Comparison of ENCODE assay signal across 19 cellular contexts in the genomic region with DNA sequence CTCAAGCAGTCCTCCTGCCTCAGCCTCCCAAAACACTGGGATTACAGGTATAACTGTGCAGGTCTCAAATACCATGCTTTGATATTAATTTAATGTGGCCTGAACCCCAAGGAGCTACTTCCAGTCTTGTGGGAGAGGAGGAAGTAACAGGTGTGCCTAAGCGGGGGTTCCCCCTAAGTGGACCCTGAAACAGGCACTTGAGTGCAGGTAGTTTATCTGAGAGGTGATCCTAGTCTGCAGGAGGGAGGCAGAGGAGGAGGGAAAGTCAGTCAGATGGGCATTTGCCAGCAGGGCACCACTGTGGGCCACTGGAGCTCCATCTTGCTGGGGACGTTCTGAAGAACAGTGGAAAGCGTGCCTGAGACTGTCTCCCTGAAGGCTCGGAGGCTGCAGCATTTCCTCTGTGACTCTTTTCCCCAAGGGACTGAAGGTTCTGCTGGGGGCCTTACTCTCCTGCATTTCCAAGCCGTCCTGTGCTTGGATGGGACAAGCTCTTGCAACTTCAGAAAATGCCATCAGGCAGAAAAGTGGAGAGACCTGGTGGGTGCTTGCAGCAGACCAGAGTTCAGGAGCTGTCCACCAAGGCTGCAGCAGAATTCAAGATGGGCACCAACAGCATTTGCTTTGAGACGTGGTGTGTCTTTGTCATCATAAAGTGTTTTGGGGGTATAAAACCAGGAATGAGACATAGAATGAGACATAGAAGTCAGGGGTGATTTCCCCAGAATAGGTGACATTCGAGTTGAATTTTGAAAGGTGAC. TPM values are rescaled to one million over a fixed set of nuclear protein-coding genes. Genes with fewer than 3 reads are reported as not detected.
A peak's percentile ranks its signal among the peaks of the same experiment; 100 is the strongest.
DNase-seq lines count a peak whose midpoint lies in the region; ATAC-seq, FAIRE-seq and TF ChIP-seq lines count a peak whose summit lies in the region.
"Had no signal": no experiment of that assay in that cellular context is flagged by ENCODE, and none has a peak within 500 bp of the region (broad histone marks: within the 10 kb centered on the region; RNA-seq: fewer than 3 reads in every experiment).

No MANE protein-coding gene starts in this region.

- no peaks in the 10 kb centered on the region for H3K9me2 ChIP-seq in GM23248 (ENCODE audit: insufficient read depth)

- TF ChIP-seq RAD21 in K562 (CRISPR knock-in tag; conservative IDR thresholded peaks at IDR 0.05 in 1 of 2, IDR thresholded peaks at IDR 0.05 in 1 of 2) = no peak

- H3K4me2 ChIP-seq in K562 (ENCODE audit: insufficient read depth, low read length) = no peak overlapping the region
- no peak overlapping the region for H3K4me2 ChIP-seq in GM23248 (ENCODE audit: unreplicated experiment)
- H3K4me2 ChIP-seq: BLaER1, GM23338 had no signal

- FAIRE-seq in K562 (lab: Jason Lieb, UNC) = no peak
- FAIRE-seq: G401.6, GM12878, GM19239 had no signal

- no peaks in the 10 kb centered on the region for H3K79me2 ChIP-seq in K562 (ENCODE audit: control insufficient read depth, insufficient read depth, low read length)
- no peaks in the 10 kb centered on the region for H3K79me2 ChIP-seq in GM23248 (ENCODE audit: insufficient read depth)

- no peaks in the 10 kb centered on the region for H3K36me3 ChIP-seq in HEK293 (ENCODE audit: control insufficient read depth in 2 of 2, insufficient read depth in 1 of 2, low read length in 2 of 2)
- H3K36me3 ChIP-seq in K562 (ENCODE audit: control insufficient read depth, insufficient read depth, low read length) = no peaks in the 10 kb centered on the region
- H3K36me3 ChIP-seq in GM23248 (ENCODE audit: low read depth) = no peaks in the 10 kb centered on the region
- H3K36me3 ChIP-seq: BLaER1 had no signal

- 0% methylated on average over 7 of the region's 7 CpGs for WGBS in K562 (ENCODE audit: insufficient coverage, low coverage, missing lambda C conversion rate)
- 37 to 46% methylated on average over 7 of the region's 7 CpGs for WGBS in GM23248 (ENCODE audit: low coverage in 1 of 2, low lambda C conversion rate in 2 of 2, missing lambda C conversion rate in 2 of 2), 2 experiments

- H3K4me3 ChIP-seq in HEK293 (ENCODE audit: low read depth, low read length) (no peak overlapping the region), K562 (no peak overlapping the region), GM23248 (no peak overlapping the region)
- H3K4me3 ChIP-seq: BLaER1, GM12878, GM23338 had no signal

- H3F3A ChIP-seq in GM23248 (ENCODE audit: insufficient read depth) = no peaks in the 10 kb centered on the region

- peak; percentile 1 for DNase-seq in GM10248 (ENCODE audit: extremely low spot score)
- no peak for DNase-seq in K562 (ENCODE audit: extremely low read depth in 1 of 4, low spot score in 3 of 4)
- no peak for DNase-seq in dedifferentiated amniotic fluid mesenchymal stem cell (ENCODE audit: extremely low spot score)
- DNase-seq in GM23248 = no peak
- DNase-seq: Caco-2; CD4-positive, CD25-positive, alpha-beta regulatory T cell; CD8-positive, alpha-beta T cell; DMS153; DND-41; H9 had no signal

- CTCF ChIA-PET in GM10248 (lab: Yijun Ruan, JAX) = interaction anchor here (0.8 to 1.3 kb wide), 3 partner anchors 21 to 138 kb away, joined by 3 to 4 read pairs (median 3); no protein-coding TSS in a partner anchor
- CTCF ChIA-PET in HEK293 (lab: Yijun Ruan, JAX) = interaction anchor here (0.6 to 0.7 kb wide), 2 partner anchors 181 to 1768 kb away, joined by 3 to 4 read pairs; no protein-coding TSS in a partner anchor
- CTCF ChIA-PET in K562 (lab: Yijun Ruan, JAX; ENCODE audit: low intra/inter-chr PET ratio) = no interaction called here

- H3K9me3 ChIP-seq in HEK293 (ENCODE audit: control insufficient read depth, insufficient read depth, low read depth, low read length) (no peaks in the 10 kb centered on the region), K562 (replicated peaks; ENCODE audit: control insufficient read depth, insufficient read depth, low read depth, low read length) (no peaks in the 10 kb centered on the region), GM23248 (ENCODE audit: low read depth) (no peaks in the 10 kb centered on the region)
- H3K9me3 ChIP-seq: BLaER1, Caco-2 had no signal

- no peak for TF ChIP-seq EP300 in K562 (IDR thresholded peaks at IDR 0.05; ENCODE audit: low read length)

- H3K27ac ChIP-seq in HEK293 (ENCODE audit: extremely low read depth, low read depth, low read length) = no peak overlapping the region
- no peak overlapping the region for H3K27ac ChIP-seq in K562 (ENCODE audit: extremely low read depth, low read depth, low read length)
- no peak overlapping the region for H3K27ac ChIP-seq in GM23248
- H3K27ac ChIP-seq: BLaER1, C4-2B had no signal

- POLR2A ChIA-PET in GM10248 (lab: Yijun Ruan, JAX) = no interaction called here
- POLR2A ChIA-PET in HEK293 (lab: Yijun Ruan, JAX) = interaction anchor here (1.1 kb wide), 1 partner anchor 339 kb away, joined by 3 read pairs; no protein-coding TSS in a partner anchor
- POLR2A ChIA-PET in K562 (lab: Yijun Ruan, JAX) = interaction anchor here (0.6 kb wide), 1 partner anchor 358 kb away, joined by 3 read pairs; no protein-coding TSS in a partner anchor

- no peak for TF ChIP-seq POLR2A in K562 (conservative IDR thresholded peaks at IDR 0.05)

- peaks cover 5% of the 10 kb centered on the region; the same call in 1 of the 2 replicates for H4K20me1 ChIP-seq in K562 (replicated peaks; ENCODE audit: control insufficient read depth, insufficient read depth, low read length)
- no peaks in the 10 kb centered on the region for H4K20me1 ChIP-seq in GM23248 (ENCODE audit: insufficient read depth)

- in situ Hi-C loops in K562 (cut with MboI) (no loop called here), GM23248 (cut with MboI) (no loop called here)

- no peak overlapping the region for H3K9ac ChIP-seq in K562 (ENCODE audit: insufficient read depth in 1 of 2, low read depth in 2 of 2, low read length in 2 of 2)
- no peak overlapping the region for H3K9ac ChIP-seq in GM23248
- H3K9ac ChIP-seq: BLaER1 had no signal

- no TSS peak for BruUV-seq in K562 (replicated peaks; lab: Mats Ljungman, UMichigan)

- no peak for ATAC-seq in K562
- no peak for ATAC-seq in HG02571 (IDR thresholded peaks at IDR 0.05; ENCODE audit: unreplicated experiment)
- ATAC-seq: CD8-positive, alpha-beta T cell; GM12878; GM23338; HCT116 had no signal

- TF ChIP-seq CTCF in GM10248 (IDR thresholded peaks at IDR 0.05; ENCODE audit: control extremely low read depth, extremely low read depth, low read depth, missing control alignments) (no peak), HEK293 (tag by site-specific recombination; IDR thresholded peaks at IDR 0.05) (no peak), K562 (IDR thresholded peaks at IDR 0.05 in 2 of 3, conservative IDR thresholded peaks at IDR 0.05 in 1 of 3; ENCODE audit: insufficient read depth in 2 of 3, low read depth in 1 of 3, low read length in 3 of 3) (no peak)

- intact Hi-C loops in K562 (cut with micrococcal nuclease) = no loop called here

- H3K4me1 ChIP-seq in HEK293 (ENCODE audit: control insufficient read depth, insufficient read depth, low read length) (no peaks in the 10 kb centered on the region), K562 (replicated peaks in 1 of 2; ENCODE audit: control insufficient read depth in 2 of 2, insufficient read depth in 2 of 2, low read length in 2 of 2) (peaks cover 0 to 4% of the 10 kb centered on the region in 2 experiments; a peak in 2 of 5 replicates), GM23248 (ENCODE audit: insufficient read depth) (no peaks in the 10 kb centered on the region)
- H3K4me1 ChIP-seq: BLaER1 had no signal

- H2AFZ ChIP-seq in K562 (ENCODE audit: low read depth, low read length) = no peak overlapping the region
- H2AFZ ChIP-seq in GM23248 = no peak overlapping the region
- H2AFZ ChIP-seq: GM23338 had no signal

- H3K27me3 ChIP-seq in K562 (ENCODE audit: control insufficient read depth in 2 of 2, insufficient read depth in 2 of 2, low read length in 2 of 2) = peaks cover 20 to 54% of the 10 kb centered on the region in 2 experiments; a peak in 3 of 5 replicates
- H3K27me3 ChIP-seq in GM23248 (replicated peaks; ENCODE audit: insufficient read depth) = peaks cover 76% of the 10 kb centered on the region

- H3K9me1 ChIP-seq in K562 (ENCODE audit: control insufficient read depth, insufficient read depth, low read length) = no peaks in the 10 kb centered on the region

TF ChIP-seq in HEK293, 187 proteins besides CTCF, POLR2A, EP300 and RAD21 (continues in another document):
- TF ChIP-seq ZNF747 (tag by site-specific recombination; IDR thresholded peaks at IDR 0.05) (no peak), ZBTB8A (tag by site-specific recombination; IDR thresholded peaks at IDR 0.05) (no peak), ZNF544 (tag by site-specific recombination; IDR thresholded peaks at IDR 0.05) (no peak), ZNF785 (tag by site-specific recombination; IDR thresholded peaks at IDR 0.05) (no peak), SCRT2 (tag by site-specific recombination; IDR thresholded peaks at IDR 0.05) (peak; percentile 53; the same call in 1 of the 2 replicates)

TF ChIP-seq in K562, 482 proteins besides CTCF, POLR2A, EP300 and RAD21 (continues in another document):
- no peak for TF ChIP-seq ZNF561 (CRISPR knock-in tag; conservative IDR thresholded peaks at IDR 0.05)

RNA-seq across cellular contexts. Expression of a gene that starts 4.6 kb away (rescaled TPM):
- total RNA-seq in K562 (2011; cell fraction: chromatin; rRNA removed; ENCODE audit: low replicate concordance) = 20.3 and 54.2 TPM in 2 replicates
- total RNA-seq in K562 (2011; cell fraction: nucleolus; rRNA removed) = 27.4 and 30.0 TPM in 2 replicates
- total RNA-seq in K562 (2011; cell fraction: nucleoplasm; rRNA removed) = 33.4 and 54.4 TPM in 2 replicates
- total RNA-seq in K562 (2014; rRNA removed) (4.5 and 9.9 TPM in 2 replicates), K562 (2014; rRNA removed; fragmentation: Illumina TruSeq; extraction: Trizol) (2.3 and 3.2 TPM in 2 replicates), K562 (2015; rRNA removed; fragmentation: Illumina TruSeq; extraction: Trizol) (4.5 and 6.8 TPM in 2 replicates), K562 (2021) (26.1 and 34.1 TPM in 2 replicates)
- polyA plus RNA-seq in K562 (2011; rRNA removed) (3.1 and 6.5 TPM in 2 replicates), K562 (2014; fragmentation: Illumina TruSeq; extraction: Trizol) (22.3 and 30.8 TPM in 2 replicates), K562 (2014; fragmentation: Nextera tagmentation; extraction: Ambion mirVana) (under 1 TPM; 0.31 to 0.74 TPM), K562 (2014; rRNA removed) (9.5 and 11.9 TPM in 2 replicates), GM23248 (2016; fragmentation: Nextera tagmentation; extraction: Ambion mirVana) (68.1 and 71.1 TPM in 2 replicates)
- polyA plus RNA-seq in K562 (2011; cell fraction: cytosol; rRNA removed) = 9.9 and 17.6 TPM in 2 replicates
- polyA plus RNA-seq in K562 (2011; cell fraction: nucleus; rRNA removed) = 20.7 and 29.9 TPM in 2 replicates
- polyA plus RNA-seq in K562 (2012) = 16.7 and 28.3 TPM in 2 replicates
- 4.4 and 5.6 TPM in 2 replicates for polyA minus RNA-seq in K562 (2011; rRNA and poly(A)+ RNA removed)
- polyA minus RNA-seq in K562 (2011; cell fraction: cytosol; rRNA and poly(A)+ RNA removed) = 24.3 and 33.7 TPM in 2 replicates
- polyA minus RNA-seq in K562 (2011; cell fraction: nucleus; rRNA and poly(A)+ RNA removed) = 7.7 and 10.9 TPM in 2 replicates
- total RNA-seq in GM23248 (2014; rRNA removed; shearing (Covaris generic)) = 14.3 and 16.8 TPM in 2 replicates
